In genomic region chr16:27319257-27319965, GRCh38 we compare ENCODE assay signal across 8 cellular contexts. TPM values are rescaled to one million over a fixed set of nuclear protein-coding genes. Genes with fewer than 3 reads are reported as not detected.
DNase-seq lines count a peak whose midpoint lies in the region; ATAC-seq, FAIRE-seq and TF ChIP-seq lines count a peak whose summit lies in the region.
"Had no signal": no experiment of that assay in that cellular context is flagged by ENCODE, and none has a peak within 500 bp of the region (broad histone marks: within the 10 kb centered on the region; RNA-seq: fewer than 3 reads in every experiment).

No MANE protein-coding gene starts in this region.

- TF ChIP-seq CTCF in SU-DHL-6 (IDR thresholded peaks at IDR 0.05; ENCODE audit: insufficient read depth, low read length, poor library complexity, severe bottlenecking) (no peak), esophagus muscularis mucosa (IDR thresholded peaks at IDR 0.05) (no peak), sigmoid colon (IDR thresholded peaks at IDR 0.05) (no peak)

- no peak overlapping the region for H3K4me3 ChIP-seq in SU-DHL-6 (ENCODE audit: insufficient read depth, low read length, poor library complexity, severe bottlenecking)
- H3K4me3 ChIP-seq in esophagus muscularis mucosa = no peak overlapping the region
- no peak overlapping the region for H3K4me3 ChIP-seq in sigmoid colon

- H3K9ac ChIP-seq in SU-DHL-6 (ENCODE audit: low read length) = peak overlapping the region; percentile 93

- DNase-seq in GM12891 (ENCODE audit: insufficient read length, low spot score) (no peak), esophagus muscularis mucosa (ENCODE audit: extremely low spot score) (no peak), sigmoid colon (peak; percentile 51)
- DNase-seq: NCI-H82 had no signal

- TF ChIP-seq POLR2A in GM12891 (IDR thresholded peaks at IDR 0.05; ENCODE audit: low read depth, low read length) (no peak), esophagus muscularis mucosa (IDR thresholded peaks at IDR 0.05; ENCODE audit: low read depth) (no peak), sigmoid colon (IDR thresholded peaks at IDR 0.05) (no peak)

- intact Hi-C loops in esophagus muscularis mucosa (cut with DNase I) (loop anchor here (5.0 kb wide), 1 partner anchor 77 kb away; no protein-coding TSS in a partner anchor), sigmoid colon (cut with DNase I) (no loop called here)

- no peak for ATAC-seq in GM18861 (IDR thresholded peaks at IDR 0.05; ENCODE audit: unreplicated experiment)
- no peak for ATAC-seq in HG03159 (IDR thresholded peaks at IDR 0.05; ENCODE audit: unreplicated experiment)
- no peak for ATAC-seq in GM18511 (IDR thresholded peaks at IDR 0.05; ENCODE audit: unreplicated experiment)

- 82% methylated on average over 13 of the region's 13 CpGs for WGBS in esophagus muscularis mucosa
- 79 to 86% methylated on average over 13 of the region's 13 CpGs for WGBS in sigmoid colon, 2 donors

- H3K27ac ChIP-seq in SU-DHL-6 (ENCODE audit: low read depth, low read length) (peak overlapping the region; percentile 74), esophagus muscularis mucosa (replicated peaks in 1 of 4) (peak overlapping the region; percentile 97 to 99 (median 98)), sigmoid colon (peak overlapping the region; percentile 96 to 99 (median 99))

- H3K4me1 ChIP-seq in esophagus muscularis mucosa (peaks cover 59 to 100% (median 98%) of the 10 kb centered on the region in 4 donors), sigmoid colon (peaks cover 0 to 99% (median 92%) of the 10 kb centered on the region in 4 donors)

- TF ChIP-seq EP300 in esophagus muscularis mucosa (IDR thresholded peaks at IDR 0.05) (no peak), sigmoid colon (IDR thresholded peaks at IDR 0.05) (no peak)

- H3F3A ChIP-seq in SU-DHL-6 (ENCODE audit: insufficient read depth) = peaks cover 36% of the 10 kb centered on the region

- H3K27me3 ChIP-seq in SU-DHL-6 (ENCODE audit: low read length) (no peaks in the 10 kb centered on the region), esophagus muscularis mucosa (no peaks in the 10 kb centered on the region), sigmoid colon (no peaks in the 10 kb centered on the region)

- H3K36me3 ChIP-seq in SU-DHL-6 (ENCODE audit: low read length) (peaks cover 5% of the 10 kb centered on the region; the same call in 1 of the 2 replicates), esophagus muscularis mucosa (no peaks in the 10 kb centered on the region), sigmoid colon (no peaks in the 10 kb centered on the region)

- H3K9me3 ChIP-seq in SU-DHL-6 (ENCODE audit: insufficient read depth, low read length) (no peaks in the 10 kb centered on the region), esophagus muscularis mucosa (no peaks in the 10 kb centered on the region), sigmoid colon (no peaks in the 10 kb centered on the region)

- no peak for FAIRE-seq in GM12891 (lab: Jason Lieb, UNC)

- H3K4me2 ChIP-seq in SU-DHL-6 (ENCODE audit: low read depth, low read length, poor library complexity, severe bottlenecking) = peak overlapping the region; percentile 88

- no peak overlapping the region for H2AFZ ChIP-seq in SU-DHL-6 (ENCODE audit: low read depth, low read length, severe bottlenecking)

- peaks cover 31% of the 10 kb centered on the region for H4K20me1 ChIP-seq in SU-DHL-6 (ENCODE audit: low read depth, low read length)

- H3K79me2 ChIP-seq in SU-DHL-6 (ENCODE audit: insufficient read depth, low read length) = peaks cover 100% of the 10 kb centered on the region

- no peaks in the 10 kb centered on the region for H3K9me2 ChIP-seq in SU-DHL-6 (replicated peaks; ENCODE audit: insufficient read depth, low read length)

TF ChIP-seq in GM12891, 5 proteins besides CTCF, POLR2A, EP300 and RAD21:
- TF ChIP-seq TAF1 (IDR thresholded peaks at IDR 0.05; ENCODE audit: low read depth, low read length) (no peak), POLR2AphosphoS5 (IDR thresholded peaks at IDR 0.05; ENCODE audit: low read depth, low read length) (peak; percentile 37; the same call in 1 of the 2 replicates)

RNA-seq across cellular contexts. Expression of gene IL4R, which starts 5.6 kb away (rescaled TPM):
- polyA plus RNA-seq in GM12891 (2012; ENCODE audit: low read depth, missing spikeins) = 20.9 TPM
- total RNA-seq in esophagus muscularis mucosa (100 to 1,000 TPM in 3 of 4 donors, 10 to 100 TPM in 1; 72.7 to 167 (median 116) TPM), sigmoid colon (100 to 1,000 TPM in 2 of 4 donors, 10 to 100 TPM in 2; 54.6 to 177 (median 102) TPM)
- polyA plus RNA-seq in sigmoid colon = 100 to 1,000 TPM in 1 of 3 donors, 10 to 100 TPM in 2; 16.9 to 105 (median 19.8) TPM

RNA-seq across cellular contexts. Expression of gene NSMCE1, which starts 50.8 kb away (rescaled TPM):
- polyA plus RNA-seq in GM12891 (2012; ENCODE audit: low read depth, missing spikeins) = 81.9 TPM
- 10 to 100 TPM; 49.7 to 68.8 (median 64.0) TPM for total RNA-seq in esophagus muscularis mucosa
- 10 to 100 TPM; 32.5 to 51.0 (median 45.1) TPM for total RNA-seq in sigmoid colon
- 10 to 100 TPM; 54.7 to 65.2 (median 64.2) TPM for polyA plus RNA-seq in sigmoid colon
